1 cellular context compared by ENCODE assay signal in genomic region chr16:67841198-67841815, GRCh38.
TF ChIP-seq lines count a peak whose summit lies in the region.

No MANE protein-coding gene starts in this region.

TF ChIP-seq in endothelial cell of umbilical vein, 7 proteins besides CTCF, POLR2A, EP300 and RAD21:
- no peak for TF ChIP-seq EZH2 (IDR thresholded peaks at IDR 0.05; ENCODE audit: borderline replicate concordance, low read depth, low read length, severe bottlenecking)
- TF ChIP-seq MYC (IDR thresholded peaks at IDR 0.05; ENCODE audit: low read depth, low read length), result no peak
- TF ChIP-seq POLR2AphosphoS5 (IDR thresholded peaks at IDR 0.05; ENCODE audit: insufficient read depth, low read depth, low read length), result no peak
